ENCODE assay signal across 15 cellular contexts in genomic region chr18:58580623-58581022, GRCh38. TPM values are rescaled to one million over a fixed set of nuclear protein-coding genes. Genes with fewer than 3 reads are reported as not detected.
DNase-seq lines count a peak whose midpoint lies in the region; TF ChIP-seq lines count a peak whose summit lies in the region.
"Had no signal": no experiment of that assay in that cellular context is flagged by ENCODE, and none has a peak within 500 bp of the region (broad histone marks: within the 10 kb centered on the region; RNA-seq: fewer than 3 reads in every experiment).

No MANE protein-coding gene starts in this region.

- no peak overlapping the region for H3K4me3 ChIP-seq in PC-9
- no peak overlapping the region for H3K4me3 ChIP-seq in tibial nerve
- H3K4me3 ChIP-seq: coronary artery, ovary had no signal

- intact Hi-C loops in PC-9 (cut with micrococcal nuclease; ENCODE audit: unreplicated experiment) = loop anchor here (2.0 kb wide), 1 partner anchor 40 kb away; no protein-coding TSS in a partner anchor

- H3F3A ChIP-seq in PC-9 (ENCODE audit: insufficient read depth, low read depth) = peaks cover 25% of the 10 kb centered on the region

- no peak overlapping the region for H3K4me3 Mint-ChIP-seq in progenitor cell of endocrine pancreas (ENCODE audit: low read depth)
- H3K4me3 Mint-ChIP-seq in endothelial cell (ENCODE audit: unreplicated experiment) = no peak overlapping the region
- H3K4me3 Mint-ChIP-seq: activated CD4-positive, alpha-beta memory T cell treated with anti-CD3 and anti-CD28 coated beads for 36 hours; activated naive CD4-positive, alpha-beta T cell treated with anti-CD3 and anti-CD28 coated beads, Interleukin-2, amount 10 ng/mL, durations not matched to agents 7 days and 5 days had no signal

- DNase-seq in H4 (ENCODE audit: low spot score) (peak; percentile 91), PC-9 (no peak), fibroblast of gingiva (ENCODE audit: low read depth) (peak; percentile 87), progenitor cell of endocrine pancreas (ENCODE audit: low spot score, unreplicated experiment) (no peak), NCI-H2227 treated with DMSO at 0.1 percent for 48 hours (lab: John Stamatoyannopoulos, UW) (no peak), tibial nerve (ENCODE audit: low spot score in 2 of 2) (no peak), endothelial cell (ENCODE audit: low spot score) (no peak)
- DNase-seq: activated CD4-positive, alpha-beta memory T cell treated with anti-CD3 and anti-CD28 coated beads for 36 hours; activated naive CD4-positive, alpha-beta T cell treated with anti-CD3 and anti-CD28 coated beads, Interleukin-2, amount 10 ng/mL, durations not matched to agents 7 days and 5 days; DMS79 treated with DMSO at 0.1 percent for 48 hours; NCI-H1092 treated with DMSO at 0.1 percent for 48 hours; ovary; stimulated activated CD4-positive, alpha-beta T cell treated with anti-CD3 and anti-CD28 coated beads, Interleukin-2, amount 100 ng/mL, for 24 hours; stimulated activated naive CD4-positive, alpha-beta T cell treated with Interleukin-2 at 50 U/mL for 16 hours had no signal

- H3K79me2 ChIP-seq in PC-9 (ENCODE audit: low read depth) = no peaks in the 10 kb centered on the region

- no peak for TF ChIP-seq POLR2A in tibial nerve (IDR thresholded peaks at IDR 0.05)

- no peaks in the 10 kb centered on the region for H4K20me1 ChIP-seq in PC-9 (ENCODE audit: insufficient read depth)

- H3K4me1 Mint-ChIP-seq in progenitor cell of endocrine pancreas (ENCODE audit: low read depth) = peaks cover 9% of the 10 kb centered on the region
- peaks cover 2% of the 10 kb centered on the region for H3K4me1 Mint-ChIP-seq in endothelial cell (ENCODE audit: unreplicated experiment)

- TF ChIP-seq CTCF in PC-9 (conservative IDR thresholded peaks at IDR 0.05) (no peak), progenitor cell of endocrine pancreas (IDR thresholded peaks at IDR 0.05; ENCODE audit: unreplicated experiment) (no peak), tibial nerve (IDR thresholded peaks at IDR 0.05) (no peak), endothelial cell (IDR thresholded peaks at IDR 0.05; ENCODE audit: unreplicated experiment) (no peak)

- H3K4me1 ChIP-seq in PC-9 (replicated peaks; ENCODE audit: insufficient read depth) (peaks cover 25% of the 10 kb centered on the region), tibial nerve (no peaks in the 10 kb centered on the region)

- 0 out of 2 replicates have a peak overlapping the region, but pooled peaks have one; percentile 32 for H3K4me2 ChIP-seq in PC-9

- TF ChIP-seq EP300 in tibial nerve (IDR thresholded peaks at IDR 0.05) = no peak

- no peak overlapping the region for H2AFZ ChIP-seq in PC-9

- no peaks in the 10 kb centered on the region for H3K27me3 ChIP-seq in PC-9 (ENCODE audit: insufficient read depth, low read depth)
- peaks cover 0 to 3% of the 10 kb centered on the region in 2 donors for H3K27me3 ChIP-seq in tibial nerve
- H3K27me3 ChIP-seq: ovary had no signal

- POLR2A ChIA-PET in PC-9 (lab: Charles Lee; ENCODE audit: unreplicated experiment) = interaction anchor here (0.6 kb wide), 1 partner anchor 405 kb away, joined by 15 read pairs; no protein-coding TSS in a partner anchor

- H3K27me3 Mint-ChIP-seq in progenitor cell of endocrine pancreas (peaks cover 30% of the 10 kb centered on the region), endothelial cell (ENCODE audit: unreplicated experiment) (no peaks in the 10 kb centered on the region)

- H3K27ac ChIP-seq in PC-9 = no peak overlapping the region
- no peak overlapping the region for H3K27ac ChIP-seq in tibial nerve
- H3K27ac ChIP-seq: coronary artery, ovary had no signal

- no peaks in the 10 kb centered on the region for H3K9me3 ChIP-seq in PC-9 (ENCODE audit: insufficient read depth, low read depth)
- H3K9me3 ChIP-seq in tibial nerve = no peaks in the 10 kb centered on the region
- H3K9me3 ChIP-seq: ovary had no signal

- CTCF ChIA-PET in PC-9 (lab: Charles Lee) = no interaction called here

- H3K36me3 ChIP-seq in PC-9 (ENCODE audit: low read depth) = no peaks in the 10 kb centered on the region
- H3K36me3 ChIP-seq in tibial nerve = no peaks in the 10 kb centered on the region
- H3K36me3 ChIP-seq: ovary had no signal

- H3K36me3 Mint-ChIP-seq in progenitor cell of endocrine pancreas (ENCODE audit: insufficient read depth) (no peaks in the 10 kb centered on the region), endothelial cell (ENCODE audit: low read depth, unreplicated experiment) (no peaks in the 10 kb centered on the region)
- H3K36me3 Mint-ChIP-seq: activated CD4-positive, alpha-beta memory T cell treated with anti-CD3 and anti-CD28 coated beads for 36 hours; activated naive CD4-positive, alpha-beta T cell treated with anti-CD3 and anti-CD28 coated beads, Interleukin-2, amount 10 ng/mL, durations not matched to agents 7 days and 5 days had no signal

- H3K9me3 Mint-ChIP-seq in progenitor cell of endocrine pancreas (ENCODE audit: low read depth) = no peaks in the 10 kb centered on the region
- H3K9me3 Mint-ChIP-seq in endothelial cell (ENCODE audit: unreplicated experiment) = no peaks in the 10 kb centered on the region
- H3K9me3 Mint-ChIP-seq: activated CD4-positive, alpha-beta memory T cell treated with anti-CD3 and anti-CD28 coated beads for 36 hours; activated naive CD4-positive, alpha-beta T cell treated with anti-CD3 and anti-CD28 coated beads, Interleukin-2, amount 10 ng/mL, durations not matched to agents 7 days and 5 days had no signal

- no TSS peak for BruUV-seq in PC-9 (replicated peaks; lab: Mats Ljungman, UMichigan)

- WGBS in tibial nerve, 2 donors = 57 to 70% methylated on average over 2 of the region's 2 CpGs

- no peaks in the 10 kb centered on the region for H3K9me2 ChIP-seq in PC-9 (ENCODE audit: insufficient read depth)

- H3K27ac Mint-ChIP-seq in progenitor cell of endocrine pancreas (peak overlapping the region; percentile 26), endothelial cell (ENCODE audit: unreplicated experiment) (no peak overlapping the region)
- H3K27ac Mint-ChIP-seq: activated CD4-positive, alpha-beta memory T cell treated with anti-CD3 and anti-CD28 coated beads for 36 hours; activated naive CD4-positive, alpha-beta T cell treated with anti-CD3 and anti-CD28 coated beads, Interleukin-2, amount 10 ng/mL, durations not matched to agents 7 days and 5 days had no signal

RNA-seq across cellular contexts. Expression of gene ALPK2, which starts 48.3 kb away (rescaled TPM):
- 19.0 and 25.3 TPM in 2 replicates for total RNA-seq in H4 (2014; rRNA removed; shearing (Covaris generic))
- 0.10 and 0.28 TPM in 2 replicates for total RNA-seq in PC-9 (2021)
- total RNA-seq in progenitor cell of endocrine pancreas = 0.26 and 0.29 TPM in 2 replicates
- total RNA-seq in tibial nerve = under 1 TPM in 1 of 4 donors, not detected in 3; under 0.01 TPM
- total RNA-seq in endothelial cell (ENCODE audit: unreplicated experiment) = 0.59 TPM

Comparison
In these comparisons a context has a peak if more than half of its experiments do, and no peak if none do; other contexts are left out.
1. DNase-seq: peak in H4 (single experiment) and fibroblast of gingiva (single experiment); none in PC-9 (0 of 2), progenitor cell of endocrine pancreas (single experiment), NCI-H2227 treated with DMSO at 0.1 percent for 48 hours (single experiment), tibial nerve (0 of 2) and endothelial cell (single experiment).
2. RNA of gene ALPK2, which starts 48.3 kb away (total RNA-seq): 19.0 to 25.3 TPM in H4; 0.59 TPM in endothelial cell (single experiment), 0.10 to 0.28 TPM in PC-9, 0.26 to 0.29 TPM in progenitor cell of endocrine pancreas and under 0.01 TPM in tibial nerve; every median in the first group is over 10 times any median in the second.